1 cellular context compared by ENCODE assay signal in the genomic region with DNA sequence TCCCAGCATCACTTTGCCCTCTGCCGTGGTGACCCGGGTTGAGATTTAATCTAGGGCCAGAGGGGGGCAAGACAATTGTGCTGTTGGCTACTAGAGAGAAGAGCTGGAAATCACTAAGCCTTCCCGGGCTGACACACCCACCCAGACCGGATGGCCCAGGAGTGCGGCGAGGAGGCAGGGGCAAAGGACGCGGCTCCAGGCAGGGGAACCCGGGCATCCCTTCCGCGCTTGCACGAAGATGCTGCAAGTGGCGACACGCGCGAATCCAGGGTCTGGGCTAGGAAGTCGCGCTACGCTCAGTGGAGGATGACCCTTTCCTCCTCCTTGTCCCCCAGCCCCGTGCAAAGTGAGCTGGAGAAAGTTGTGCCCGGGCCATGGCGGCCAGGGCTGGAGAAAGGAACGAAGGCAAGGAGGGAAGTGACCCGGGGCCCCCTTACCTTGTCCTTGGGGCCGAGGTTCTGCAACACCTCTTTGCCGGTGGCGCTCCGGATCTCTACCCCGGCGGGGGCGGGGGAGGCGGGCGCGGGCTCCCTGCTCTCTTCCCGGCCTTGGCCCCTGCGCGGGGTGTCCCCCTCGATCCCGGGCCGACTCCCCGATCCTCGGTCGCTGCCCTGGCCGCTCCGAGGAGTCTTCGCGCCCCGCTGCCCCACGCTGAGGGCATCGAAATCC.
TF ChIP-seq lines count a peak whose summit lies in the region.

No MANE protein-coding gene starts in this region.

TF ChIP-seq in HEK293, 187 proteins besides CTCF, POLR2A, EP300 and RAD21 (continued from another document and continues in another):
- TF ChIP-seq, protein P1, sequence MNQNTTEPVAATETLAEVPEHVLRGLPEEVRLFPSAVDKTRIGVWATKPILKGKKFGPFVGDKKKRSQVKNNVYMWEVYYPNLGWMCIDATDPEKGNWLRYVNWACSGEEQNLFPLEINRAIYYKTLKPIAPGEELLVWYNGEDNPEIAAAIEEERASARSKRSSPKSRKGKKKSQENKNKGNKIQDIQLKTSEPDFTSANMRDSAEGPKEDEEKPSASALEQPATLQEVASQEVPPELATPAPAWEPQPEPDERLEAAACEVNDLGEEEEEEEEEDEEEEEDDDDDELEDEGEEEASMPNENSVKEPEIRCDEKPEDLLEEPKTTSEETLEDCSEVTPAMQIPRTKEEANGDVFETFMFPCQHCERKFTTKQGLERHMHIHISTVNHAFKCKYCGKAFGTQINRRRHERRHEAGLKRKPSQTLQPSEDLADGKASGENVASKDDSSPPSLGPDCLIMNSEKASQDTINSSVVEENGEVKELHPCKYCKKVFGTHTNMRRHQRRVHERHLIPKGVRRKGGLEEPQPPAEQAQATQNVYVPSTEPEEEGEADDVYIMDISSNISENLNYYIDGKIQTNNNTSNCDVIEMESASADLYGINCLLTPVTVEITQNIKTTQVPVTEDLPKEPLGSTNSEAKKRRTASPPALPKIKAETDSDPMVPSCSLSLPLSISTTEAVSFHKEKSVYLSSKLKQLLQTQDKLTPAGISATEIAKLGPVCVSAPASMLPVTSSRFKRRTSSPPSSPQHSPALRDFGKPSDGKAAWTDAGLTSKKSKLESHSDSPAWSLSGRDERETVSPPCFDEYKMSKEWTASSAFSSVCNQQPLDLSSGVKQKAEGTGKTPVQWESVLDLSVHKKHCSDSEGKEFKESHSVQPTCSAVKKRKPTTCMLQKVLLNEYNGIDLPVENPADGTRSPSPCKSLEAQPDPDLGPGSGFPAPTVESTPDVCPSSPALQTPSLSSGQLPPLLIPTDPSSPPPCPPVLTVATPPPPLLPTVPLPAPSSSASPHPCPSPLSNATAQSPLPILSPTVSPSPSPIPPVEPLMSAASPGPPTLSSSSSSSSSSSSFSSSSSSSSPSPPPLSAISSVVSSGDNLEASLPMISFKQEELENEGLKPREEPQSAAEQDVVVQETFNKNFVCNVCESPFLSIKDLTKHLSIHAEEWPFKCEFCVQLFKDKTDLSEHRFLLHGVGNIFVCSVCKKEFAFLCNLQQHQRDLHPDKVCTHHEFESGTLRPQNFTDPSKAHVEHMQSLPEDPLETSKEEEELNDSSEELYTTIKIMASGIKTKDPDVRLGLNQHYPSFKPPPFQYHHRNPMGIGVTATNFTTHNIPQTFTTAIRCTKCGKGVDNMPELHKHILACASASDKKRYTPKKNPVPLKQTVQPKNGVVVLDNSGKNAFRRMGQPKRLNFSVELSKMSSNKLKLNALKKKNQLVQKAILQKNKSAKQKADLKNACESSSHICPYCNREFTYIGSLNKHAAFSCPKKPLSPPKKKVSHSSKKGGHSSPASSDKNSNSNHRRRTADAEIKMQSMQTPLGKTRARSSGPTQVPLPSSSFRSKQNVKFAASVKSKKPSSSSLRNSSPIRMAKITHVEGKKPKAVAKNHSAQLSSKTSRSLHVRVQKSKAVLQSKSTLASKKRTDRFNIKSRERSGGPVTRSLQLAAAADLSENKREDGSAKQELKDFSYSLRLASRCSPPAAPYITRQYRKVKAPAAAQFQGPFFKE (tag by site-specific recombination; IDR thresholded peaks at IDR 0.05; ENCODE audit: borderline replicate concordance) = no peak
- TF ChIP-seq ZNF10 (tag by site-specific recombination; IDR thresholded peaks at IDR 0.05) (no peak), ZNF350 (tag by site-specific recombination; IDR thresholded peaks at IDR 0.05) (no peak), ZNF530 (tag by site-specific recombination; IDR thresholded peaks at IDR 0.05; ENCODE audit: low read depth) (no peak), EGR2 (tag by site-specific recombination; IDR thresholded peaks at IDR 0.05; ENCODE audit: low read depth) (no peak), ZNF202 (tag by site-specific recombination; IDR thresholded peaks at IDR 0.05; ENCODE audit: borderline replicate concordance) (no peak), ZNF548 (tag by site-specific recombination; IDR thresholded peaks at IDR 0.05) (no peak), ZNF157 (tag by site-specific recombination; IDR thresholded peaks at IDR 0.05) (no peak), ZNF560 (tag by site-specific recombination; IDR thresholded peaks at IDR 0.05; ENCODE audit: borderline replicate concordance) (no peak), ZNF169 (tag by site-specific recombination; IDR thresholded peaks at IDR 0.05) (no peak), ZNF623 (tag by site-specific recombination; IDR thresholded peaks at IDR 0.05) (no peak), ZNF394 (tag by site-specific recombination; IDR thresholded peaks at IDR 0.05; ENCODE audit: borderline replicate concordance) (no peak), FEZF1 (tag by site-specific recombination; IDR thresholded peaks at IDR 0.05) (no peak), GFI1B (tag by site-specific recombination; IDR thresholded peaks at IDR 0.05) (no peak), ZNF670 (tag by site-specific recombination; IDR thresholded peaks at IDR 0.05; ENCODE audit: low read depth) (no peak), ZNF544 (tag by site-specific recombination; IDR thresholded peaks at IDR 0.05) (no peak), ZNF433 (tag by site-specific recombination; IDR thresholded peaks at IDR 0.05; ENCODE audit: low read depth) (no peak), ZNF629 (tag by site-specific recombination; IDR thresholded peaks at IDR 0.05) (no peak), ZNF701 (tag by site-specific recombination; IDR thresholded peaks at IDR 0.05) (no peak), ZNF37A (tag by site-specific recombination; IDR thresholded peaks at IDR 0.05) (no peak), ZSCAN23 (tag by site-specific recombination; IDR thresholded peaks at IDR 0.05) (no peak), ZBTB20 (tag by site-specific recombination; IDR thresholded peaks at IDR 0.05) (peak; percentile 98), ZNF549 (tag by site-specific recombination; IDR thresholded peaks at IDR 0.05) (no peak), ZSCAN30 (tag by site-specific recombination; IDR thresholded peaks at IDR 0.05) (no peak), ZNF248 (tag by site-specific recombination; IDR thresholded peaks at IDR 0.05) (no peak), ZNF266 (tag by site-specific recombination; IDR thresholded peaks at IDR 0.05; ENCODE audit: low read depth) (no peak), ZNF621 (tag by site-specific recombination; IDR thresholded peaks at IDR 0.05) (no peak), ZNF133 (tag by site-specific recombination; IDR thresholded peaks at IDR 0.05) (no peak), BCL11B (tag by site-specific recombination; IDR thresholded peaks at IDR 0.05; ENCODE audit: low read depth) (no peak), MEIS1 (CRISPR knock-in tag; IDR thresholded peaks at IDR 0.05; ENCODE audit: borderline replicate concordance) (no peak), ZNF274 (IDR thresholded peaks at IDR 0.05; ENCODE audit: low read length) (no peak), ZNF274 (tag by site-specific recombination; IDR thresholded peaks at IDR 0.05; ENCODE audit: borderline replicate concordance) (no peak), KLF10 (tag by site-specific recombination; IDR thresholded peaks at IDR 0.05) (peak; percentile 81), ZBTB17 (tag by site-specific recombination; IDR thresholded peaks at IDR 0.05) (no peak), ZNF174 (tag by site-specific recombination; IDR thresholded peaks at IDR 0.05) (no peak), ZNF19 (tag by site-specific recombination; IDR thresholded peaks at IDR 0.05; ENCODE audit: low read depth) (no peak), ZNF561 (tag by site-specific recombination; IDR thresholded peaks at IDR 0.05; ENCODE audit: borderline replicate concordance) (no peak), ZNF585B (tag by site-specific recombination; IDR thresholded peaks at IDR 0.05) (peak; percentile 74), HOXD13 (CRISPR knock-in tag; IDR thresholded peaks at IDR 0.05; ENCODE audit: borderline replicate concordance) (no peak), ZNF341 (tag by site-specific recombination; IDR thresholded peaks at IDR 0.05; ENCODE audit: low read depth) (peak; percentile 87), GLI4 (tag by site-specific recombination; IDR thresholded peaks at IDR 0.05) (no peak), ZNF24 (tag by site-specific recombination; IDR thresholded peaks at IDR 0.05) (no peak), ZNF660 (tag by site-specific recombination; IDR thresholded peaks at IDR 0.05) (no peak), ZNF473 (tag by site-specific recombination; IDR thresholded peaks at IDR 0.05) (no peak), ZNF521 (tag by site-specific recombination; IDR thresholded peaks at IDR 0.05) (no peak), ZNF596 (tag by site-specific recombination; IDR thresholded peaks at IDR 0.05) (no peak)
- TF ChIP-seq, protein P2, sequence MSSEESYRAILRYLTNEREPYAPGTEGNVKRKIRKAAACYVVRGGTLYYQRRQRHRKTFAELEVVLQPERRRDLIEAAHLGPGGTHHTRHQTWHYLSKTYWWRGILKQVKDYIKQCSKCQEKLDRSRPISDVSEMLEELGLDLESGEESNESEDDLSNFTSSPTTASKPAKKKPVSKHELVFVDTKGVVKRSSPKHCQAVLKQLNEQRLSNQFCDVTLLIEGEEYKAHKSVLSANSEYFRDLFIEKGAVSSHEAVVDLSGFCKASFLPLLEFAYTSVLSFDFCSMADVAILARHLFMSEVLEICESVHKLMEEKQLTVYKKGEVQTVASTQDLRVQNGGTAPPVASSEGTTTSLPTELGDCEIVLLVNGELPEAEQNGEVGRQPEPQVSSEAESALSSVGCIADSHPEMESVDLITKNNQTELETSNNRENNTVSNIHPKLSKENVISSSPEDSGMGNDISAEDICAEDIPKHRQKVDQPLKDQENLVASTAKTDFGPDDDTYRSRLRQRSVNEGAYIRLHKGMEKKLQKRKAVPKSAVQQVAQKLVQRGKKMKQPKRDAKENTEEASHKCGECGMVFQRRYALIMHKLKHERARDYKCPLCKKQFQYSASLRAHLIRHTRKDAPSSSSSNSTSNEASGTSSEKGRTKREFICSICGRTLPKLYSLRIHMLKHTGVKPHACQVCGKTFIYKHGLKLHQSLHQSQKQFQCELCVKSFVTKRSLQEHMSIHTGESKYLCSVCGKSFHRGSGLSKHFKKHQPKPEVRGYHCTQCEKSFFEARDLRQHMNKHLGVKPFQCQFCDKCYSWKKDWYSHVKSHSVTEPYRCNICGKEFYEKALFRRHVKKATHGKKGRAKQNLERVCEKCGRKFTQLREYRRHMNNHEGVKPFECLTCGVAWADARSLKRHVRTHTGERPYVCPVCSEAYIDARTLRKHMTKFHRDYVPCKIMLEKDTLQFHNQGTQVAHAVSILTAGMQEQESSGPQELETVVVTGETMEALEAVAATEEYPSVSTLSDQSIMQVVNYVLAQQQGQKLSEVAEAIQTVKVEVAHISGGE (tag by site-specific recombination; conservative IDR thresholded peaks at IDR 0.05; ENCODE audit: low read depth) = peak; percentile 40; the same call in 1 of the 2 replicates
- TF ChIP-seq, protein P3, sequence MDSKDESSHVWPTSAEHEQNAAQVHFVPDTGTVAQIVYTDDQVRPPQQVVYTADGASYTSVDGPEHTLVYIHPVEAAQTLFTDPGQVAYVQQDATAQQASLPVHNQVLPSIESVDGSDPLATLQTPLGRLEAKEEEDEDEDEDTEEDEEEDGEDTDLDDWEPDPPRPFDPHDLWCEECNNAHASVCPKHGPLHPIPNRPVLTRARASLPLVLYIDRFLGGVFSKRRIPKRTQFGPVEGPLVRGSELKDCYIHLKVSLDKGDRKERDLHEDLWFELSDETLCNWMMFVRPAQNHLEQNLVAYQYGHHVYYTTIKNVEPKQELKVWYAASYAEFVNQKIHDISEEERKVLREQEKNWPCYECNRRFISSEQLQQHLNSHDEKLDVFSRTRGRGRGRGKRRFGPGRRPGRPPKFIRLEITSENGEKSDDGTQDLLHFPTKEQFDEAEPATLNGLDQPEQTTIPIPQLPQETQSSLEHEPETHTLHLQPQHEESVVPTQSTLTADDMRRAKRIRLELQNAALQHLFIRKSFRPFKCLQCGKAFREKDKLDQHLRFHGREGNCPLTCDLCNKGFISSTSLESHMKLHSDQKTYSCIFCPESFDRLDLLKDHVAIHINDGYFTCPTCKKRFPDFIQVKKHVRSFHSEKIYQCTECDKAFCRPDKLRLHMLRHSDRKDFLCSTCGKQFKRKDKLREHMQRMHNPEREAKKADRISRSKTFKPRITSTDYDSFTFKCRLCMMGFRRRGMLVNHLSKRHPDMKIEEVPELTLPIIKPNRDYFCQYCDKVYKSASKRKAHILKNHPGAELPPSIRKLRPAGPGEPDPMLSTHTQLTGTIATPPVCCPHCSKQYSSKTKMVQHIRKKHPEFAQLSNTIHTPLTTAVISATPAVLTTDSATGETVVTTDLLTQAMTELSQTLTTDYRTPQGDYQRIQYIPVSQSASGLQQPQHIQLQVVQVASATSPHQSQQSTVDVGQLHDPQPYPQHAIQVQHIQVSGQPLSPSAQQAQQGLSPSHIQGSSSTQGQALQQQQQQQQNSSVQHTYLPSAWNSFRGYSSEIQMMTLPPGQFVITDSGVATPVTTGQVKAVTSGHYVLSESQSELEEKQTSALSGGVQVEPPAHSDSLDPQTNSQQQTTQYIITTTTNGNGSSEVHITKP (tag by site-specific recombination; IDR thresholded peaks at IDR 0.05) = peak; percentile 38; the same call in 1 of the 2 replicates
- TF ChIP-seq, protein P4, sequence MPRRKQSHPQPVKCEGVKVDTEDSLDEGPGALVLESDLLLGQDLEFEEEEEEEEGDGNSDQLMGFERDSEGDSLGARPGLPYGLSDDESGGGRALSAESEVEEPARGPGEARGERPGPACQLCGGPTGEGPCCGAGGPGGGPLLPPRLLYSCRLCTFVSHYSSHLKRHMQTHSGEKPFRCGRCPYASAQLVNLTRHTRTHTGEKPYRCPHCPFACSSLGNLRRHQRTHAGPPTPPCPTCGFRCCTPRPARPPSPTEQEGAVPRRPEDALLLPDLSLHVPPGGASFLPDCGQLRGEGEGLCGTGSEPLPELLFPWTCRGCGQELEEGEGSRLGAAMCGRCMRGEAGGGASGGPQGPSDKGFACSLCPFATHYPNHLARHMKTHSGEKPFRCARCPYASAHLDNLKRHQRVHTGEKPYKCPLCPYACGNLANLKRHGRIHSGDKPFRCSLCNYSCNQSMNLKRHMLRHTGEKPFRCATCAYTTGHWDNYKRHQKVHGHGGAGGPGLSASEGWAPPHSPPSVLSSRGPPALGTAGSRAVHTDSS (tag by site-specific recombination; IDR thresholded peaks at IDR 0.05) = no peak
- TF ChIP-seq, protein P5, sequence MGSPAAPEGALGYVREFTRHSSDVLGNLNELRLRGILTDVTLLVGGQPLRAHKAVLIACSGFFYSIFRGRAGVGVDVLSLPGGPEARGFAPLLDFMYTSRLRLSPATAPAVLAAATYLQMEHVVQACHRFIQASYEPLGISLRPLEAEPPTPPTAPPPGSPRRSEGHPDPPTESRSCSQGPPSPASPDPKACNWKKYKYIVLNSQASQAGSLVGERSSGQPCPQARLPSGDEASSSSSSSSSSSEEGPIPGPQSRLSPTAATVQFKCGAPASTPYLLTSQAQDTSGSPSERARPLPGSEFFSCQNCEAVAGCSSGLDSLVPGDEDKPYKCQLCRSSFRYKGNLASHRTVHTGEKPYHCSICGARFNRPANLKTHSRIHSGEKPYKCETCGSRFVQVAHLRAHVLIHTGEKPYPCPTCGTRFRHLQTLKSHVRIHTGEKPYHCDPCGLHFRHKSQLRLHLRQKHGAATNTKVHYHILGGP (tag by site-specific recombination; IDR thresholded peaks at IDR 0.05) = no peak
- TF ChIP-seq, protein P6, sequence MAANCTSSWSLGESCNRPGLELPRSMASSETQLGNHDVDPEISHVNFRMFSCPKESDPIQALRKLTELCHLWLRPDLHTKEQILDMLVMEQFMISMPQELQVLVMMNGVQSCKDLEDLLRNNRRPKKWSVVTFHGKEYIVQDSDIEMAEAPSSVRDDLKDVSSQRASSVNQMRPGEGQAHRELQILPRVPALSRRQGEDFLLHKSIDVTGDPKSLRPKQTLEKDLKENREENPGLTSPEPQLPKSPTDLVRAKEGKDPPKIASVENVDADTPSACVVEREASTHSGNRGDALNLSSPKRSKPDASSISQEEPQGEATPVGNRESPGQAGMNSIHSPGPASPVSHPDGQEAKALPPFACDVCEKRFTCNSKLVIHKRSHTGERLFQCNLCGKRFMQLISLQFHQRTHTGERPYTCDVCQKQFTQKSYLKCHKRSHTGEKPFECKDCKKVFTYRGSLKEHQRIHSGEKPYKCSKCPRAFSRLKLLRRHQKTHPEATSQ (tag by site-specific recombination; IDR thresholded peaks at IDR 0.05) = no peak
